In the genomic region with DNA sequence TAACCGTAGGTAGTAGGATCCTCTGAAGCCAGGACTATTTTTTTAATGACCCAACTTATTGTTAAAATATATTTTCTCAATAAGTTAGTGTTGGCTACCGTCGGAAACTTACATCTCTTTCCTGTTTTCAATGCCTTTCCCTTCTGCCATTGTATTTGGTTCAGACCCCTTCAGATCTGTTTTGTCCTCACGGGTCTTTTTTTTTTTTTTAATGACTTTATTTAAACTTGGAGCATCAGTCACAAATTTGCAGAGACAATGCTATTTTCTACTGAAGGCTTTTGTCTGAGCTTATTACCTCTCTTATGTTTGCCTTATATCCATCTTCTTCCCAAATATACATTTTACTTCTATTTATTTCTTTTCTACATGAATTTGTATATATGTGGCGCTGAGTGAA, we compare ENCODE assay signal across 24 cellular contexts.
"Had no signal": no experiment of that assay in that cellular context is flagged by ENCODE, and none has a peak within 500 bp of the region (broad histone marks: within the 10 kb centered on the region; RNA-seq: fewer than 3 reads in every experiment).

No MANE protein-coding gene starts in this region.

- H3K4me3 ChIP-seq: coronary artery, esophagus muscularis mucosa, gastroesophageal sphincter, heart left ventricle, mucosa of descending colon, sigmoid colon, thyroid gland had no signal

- H3K4me3 Mint-ChIP-seq: activated CD8-positive, alpha-beta T cell treated with anti-CD3 and anti-CD28 coated beads for 36 hours; activated naive CD4-positive, alpha-beta T cell treated with anti-CD3 and anti-CD28 coated beads for 36 hours; central memory CD8-positive, alpha-beta T cell; T-helper 2 cell treated with Interferon-gamma antibody and Interleukin-4, amounts not matched to agents 5 μg/mL and 100 μg/mL, for 36 hours; WTC11 had no signal

- H3K36me3 Mint-ChIP-seq: stimulated activated effector memory CD8-positive, alpha-beta T cell treated with anti-CD3 and anti-CD28 coated beads, Interleukin-12 subunit alpha, Interleukin-12 subunit beta, amount 100 ng/mL, for 72 hours; WTC11 had no signal

- FAIRE-seq: urothelium cell line had no signal

- H3K27me3 ChIP-seq: esophagus muscularis mucosa, gastroesophageal sphincter, heart left ventricle, neutrophil, sigmoid colon, thyroid gland had no signal

- H3K27me3 Mint-ChIP-seq: activated CD8-positive, alpha-beta T cell treated with anti-CD3 and anti-CD28 coated beads for 36 hours; activated naive CD8-positive, alpha-beta T cell treated with anti-CD3 and anti-CD28 coated beads, Interleukin-2, amount 50 U/mL, for 24 hours; central memory CD8-positive, alpha-beta T cell; naive thymus-derived CD4-positive, alpha-beta T cell had no signal

- H3K36me3 ChIP-seq: esophagus muscularis mucosa, gastroesophageal sphincter, heart left ventricle, neutrophil, sigmoid colon, thyroid gland had no signal

- DNase-seq: activated CD4-positive, alpha-beta T cell treated with anti-CD3 and anti-CD28 coated beads for 4 hours; activated CD8-positive, alpha-beta T cell treated with anti-CD3 and anti-CD28 coated beads for 36 hours; activated naive CD4-positive, alpha-beta T cell treated with anti-CD3 and anti-CD28 coated beads for 36 hours; activated naive CD8-positive, alpha-beta T cell treated with anti-CD3 and anti-CD28 coated beads, Interleukin-2, amount 50 U/mL, for 24 hours; activated T-cell treated with anti-CD3 and anti-CD28 coated beads, Interleukin-2, amount 50 U/mL, for 1 hour; anterior cingulate cortex; heart left ventricle; kidney glomerular epithelial cell; mesenchymal stem cell; mucosa of descending colon; naive thymus-derived CD4-positive, alpha-beta T cell; sigmoid colon; stimulated activated CD4-positive, alpha-beta T cell treated with anti-CD3 and anti-CD28 coated beads, Interleukin-4, amount 100 ng/mL, for 24 hours; SW 1271; thyroid gland had no signal

- H3K9me3 ChIP-seq: esophagus muscularis mucosa, gastroesophageal sphincter, heart left ventricle, mucosa of descending colon, neutrophil, sigmoid colon, thyroid gland had no signal

- H3K9me3 Mint-ChIP-seq: activated CD8-positive, alpha-beta T cell treated with anti-CD3 and anti-CD28 coated beads for 36 hours; activated naive CD4-positive, alpha-beta T cell treated with anti-CD3 and anti-CD28 coated beads for 36 hours; activated naive CD8-positive, alpha-beta T cell treated with anti-CD3 and anti-CD28 coated beads, Interleukin-2, amount 50 U/mL, for 24 hours; central memory CD8-positive, alpha-beta T cell; naive thymus-derived CD4-positive, alpha-beta T cell; stimulated activated effector memory CD8-positive, alpha-beta T cell treated with anti-CD3 and anti-CD28 coated beads, Interleukin-12 subunit alpha, Interleukin-12 subunit beta, amount 100 ng/mL, for 72 hours; T-helper 2 cell treated with Interferon-gamma antibody and Interleukin-4, amounts not matched to agents 5 μg/mL and 100 μg/mL, for 36 hours; WTC11 had no signal

- H3K27ac Mint-ChIP-seq: activated CD8-positive, alpha-beta T cell treated with anti-CD3 and anti-CD28 coated beads for 36 hours; activated naive CD4-positive, alpha-beta T cell treated with anti-CD3 and anti-CD28 coated beads for 36 hours; activated naive CD8-positive, alpha-beta T cell treated with anti-CD3 and anti-CD28 coated beads, Interleukin-2, amount 50 U/mL, for 24 hours; T-helper 2 cell treated with Interferon-gamma antibody and Interleukin-4, amounts not matched to agents 5 μg/mL and 100 μg/mL, for 36 hours; WTC11 had no signal

- H3K27ac ChIP-seq: coronary artery, esophagus muscularis mucosa, gastroesophageal sphincter, neutrophil, sigmoid colon, thyroid gland had no signal
